In genomic region chr17:81398855-81399451, GRCh38 we compare ENCODE assay signal across 8 cellular contexts. TPM values are rescaled to one million over a fixed set of nuclear protein-coding genes. Genes with fewer than 3 reads are reported as not detected.
A peak's percentile ranks its signal among the peaks of the same experiment; 100 is the strongest.
DNase-seq lines count a peak whose midpoint lies in the region; ATAC-seq and TF ChIP-seq lines count a peak whose summit lies in the region.

No MANE protein-coding gene starts in this region.

- peak overlapping the region; percentile 95 for H3K9ac ChIP-seq in GM23248

- H3F3A ChIP-seq in GM23248 (ENCODE audit: insufficient read depth), result peaks cover 7% of the 10 kb centered on the region; the same call in 1 of the 2 replicates

- H3K27ac Mint-ChIP-seq in T-helper 2 cell treated with Interferon-gamma antibody and Interleukin-4, amounts not matched to agents 5 μg/mL and 100 μg/mL, for 36 hours, result peak overlapping the region; percentile 90

- H3K27me3 Mint-ChIP-seq in T-helper 2 cell treated with Interferon-gamma antibody and Interleukin-4, amounts not matched to agents 5 μg/mL and 100 μg/mL, for 36 hours (ENCODE audit: low read depth), result peaks cover 70% of the 10 kb centered on the region

- TF ChIP-seq CTCF in fibroblast of the aortic adventitia (IDR thresholded peaks at IDR 0.05; ENCODE audit: insufficient read depth, low read length), result no peak

- H2AFZ ChIP-seq in GM23248, result peak overlapping the region; percentile 21

- H3K4me1 ChIP-seq in GM23248 (ENCODE audit: insufficient read depth), result peaks cover 39% of the 10 kb centered on the region

- in situ Hi-C loops in GM23248 (cut with MboI), result no loop called here

- H3K4me2 ChIP-seq in GM23248 (ENCODE audit: unreplicated experiment), result peak overlapping the region; percentile 71

- H3K4me3 ChIP-seq in GM23248, result peak overlapping the region; percentile 62
- peak overlapping the region; percentile 70 for H3K4me3 ChIP-seq in fibroblast of the aortic adventitia (ENCODE audit: low read depth, low read length)
- H3K4me3 ChIP-seq in skeletal muscle cell (ENCODE audit: low read depth, low read length), result peak overlapping the region; percentile 69

- 11 to 12% methylated on average over 23 to 26 of the region's 51 CpGs for WGBS in GM23248 (ENCODE audit: low coverage in 1 of 2, low lambda C conversion rate in 2 of 2, missing lambda C conversion rate in 2 of 2), 2 experiments

- peak overlapping the region; percentile 38 for H3K27ac ChIP-seq in GM23248

- ATAC-seq in GM19455 (IDR thresholded peaks at IDR 0.05; ENCODE audit: unreplicated experiment) (no peak), GM21723 (IDR thresholded peaks at IDR 0.05; ENCODE audit: unreplicated experiment) (no peak), GM18502 (IDR thresholded peaks at IDR 0.05; ENCODE audit: poor library complexity, unreplicated experiment) (no peak)

- no peaks in the 10 kb centered on the region for H3K36me3 ChIP-seq in GM23248 (ENCODE audit: low read depth)

- H3K9me3 ChIP-seq in GM23248 (ENCODE audit: low read depth), result no peaks in the 10 kb centered on the region

- no peaks in the 10 kb centered on the region for H3K9me2 ChIP-seq in GM23248 (ENCODE audit: insufficient read depth)

- H3K79me2 ChIP-seq in GM23248 (ENCODE audit: insufficient read depth), result peaks cover 78% of the 10 kb centered on the region

- H4K20me1 ChIP-seq in GM23248 (ENCODE audit: insufficient read depth), result no peaks in the 10 kb centered on the region

- peak; percentile 67 for DNase-seq in GM23248
- no peak for DNase-seq in T-helper 2 cell treated with Interferon-gamma antibody and Interleukin-4, amounts not matched to agents 5 μg/mL and 100 μg/mL, for 36 hours (ENCODE audit: low spot score)
- peak; percentile 55 for DNase-seq in fibroblast of the aortic adventitia (ENCODE audit: low read depth)
- no peak for DNase-seq in skeletal muscle cell (ENCODE audit: low read depth)
- DNase-seq in NCI-H128 (lab: John Stamatoyannopoulos, UW; ENCODE audit: unreplicated experiment), result no peak

- peaks cover 9% of the 10 kb centered on the region for H3K4me1 Mint-ChIP-seq in T-helper 2 cell treated with Interferon-gamma antibody and Interleukin-4, amounts not matched to agents 5 μg/mL and 100 μg/mL, for 36 hours (ENCODE audit: low read depth)

- H3K27me3 ChIP-seq in GM23248 (replicated peaks; ENCODE audit: insufficient read depth), result no peaks in the 10 kb centered on the region

- peaks cover 9% of the 10 kb centered on the region for H3K36me3 Mint-ChIP-seq in T-helper 2 cell treated with Interferon-gamma antibody and Interleukin-4, amounts not matched to agents 5 μg/mL and 100 μg/mL, for 36 hours (ENCODE audit: low read depth)

- no peaks in the 10 kb centered on the region for H3K9me3 Mint-ChIP-seq in T-helper 2 cell treated with Interferon-gamma antibody and Interleukin-4, amounts not matched to agents 5 μg/mL and 100 μg/mL, for 36 hours

- H3K4me3 Mint-ChIP-seq in T-helper 2 cell treated with Interferon-gamma antibody and Interleukin-4, amounts not matched to agents 5 μg/mL and 100 μg/mL, for 36 hours, result peak overlapping the region; percentile 85

RNA-seq across cellular contexts. Expression of gene BAHCC1, which starts 3.7 kb away (rescaled TPM):
- total RNA-seq in GM23248 (2014; rRNA removed; shearing (Covaris generic)), result 3.0 and 5.2 TPM in 2 replicates
- 0.91 and 1.3 TPM in 2 replicates for polyA plus RNA-seq in GM23248 (2016; fragmentation: Nextera tagmentation; extraction: Ambion mirVana)
- 11.7 and 14.3 TPM in 2 replicates for total RNA-seq in fibroblast of the aortic adventitia (ENCODE audit: low replicate concordance)

Comparison
In these comparisons a context has a peak if more than half of its experiments do, and no peak if none do; other contexts are left out.
1. DNase-seq: peak in GM23248 (single experiment) and fibroblast of the aortic adventitia (single experiment); none in T-helper 2 cell treated with Interferon-gamma antibody and Interleukin-4, amounts not matched to agents 5 μg/mL and 100 μg/mL, for 36 hours (single experiment), skeletal muscle cell (single experiment) and NCI-H128 (single experiment).
2. Peak in every context shown above with its lines, with median percentiles within 50 percentile points of each other: H3K4me3 ChIP-seq.